Comparison of ENCODE assay signal across 10 cellular contexts in the genomic region with DNA sequence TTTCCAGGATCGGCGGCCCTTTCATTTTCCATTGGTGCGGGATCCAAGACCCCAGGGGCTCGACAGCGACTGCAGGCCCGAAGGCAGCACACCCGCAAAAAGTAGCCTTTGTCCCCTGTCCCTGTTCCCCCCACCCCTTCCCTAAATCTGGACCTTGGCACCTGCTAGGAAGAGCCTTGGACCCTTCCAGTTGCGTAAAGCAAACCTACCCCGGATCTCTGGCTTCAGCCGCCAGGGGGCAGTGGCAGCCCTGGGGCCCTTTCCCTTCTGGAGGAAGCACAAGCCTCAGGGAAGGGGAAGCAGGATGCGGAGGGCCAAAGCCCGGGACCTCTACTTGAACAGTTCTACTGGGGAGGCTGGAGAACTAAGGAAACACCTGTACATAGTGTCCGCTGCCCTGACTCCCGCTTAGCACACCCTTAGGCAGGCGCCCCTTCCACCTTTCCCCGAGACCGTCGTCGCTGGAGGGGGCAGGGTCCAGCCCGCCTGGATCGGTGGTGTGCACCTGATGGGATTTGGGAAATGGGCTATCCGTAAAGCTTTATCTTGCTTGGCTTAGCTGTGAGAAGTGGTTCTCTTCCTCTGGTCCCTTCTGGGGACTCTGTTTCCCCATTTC. TPM values are rescaled to one million over a fixed set of nuclear protein-coding genes. Genes with fewer than 3 reads are reported as not detected.
DNase-seq lines count a peak whose midpoint lies in the region; ATAC-seq, FAIRE-seq and TF ChIP-seq lines count a peak whose summit lies in the region.
"Not testable (repeated sequence)": the region's sequence is repeated elsewhere in the genome, so short reads cannot be mapped to it uniquely, and the experiment has no call there.
"Had no signal": no experiment of that assay in that cellular context is flagged by ENCODE, and none has a peak within 500 bp of the region (broad histone marks: within the 10 kb centered on the region; RNA-seq: fewer than 3 reads in every experiment).

No MANE protein-coding gene starts in this region.

- POLR2A ChIA-PET in A549 (lab: Yijun Ruan, JAX): not testable (repeated sequence)

- not testable (repeated sequence) for H3K4me1 Mint-ChIP-seq in glutamatergic neuron (ENCODE audit: low read depth, unreplicated experiment); memory B cell

- H3K4me1 ChIP-seq in A549; OCI-LY1 (ENCODE audit: insufficient read depth, low read length, severe bottlenecking); small intestine (ENCODE audit: control insufficient read depth in 2 of 2, insufficient read depth in 1 of 2, low read depth in 1 of 2, low read length in 1 of 2): not testable (repeated sequence)

- WGBS in A549 (ENCODE audit: missing lambda C conversion rate): 96% methylated on average over 15 of the region's 22 CpGs
- WGBS in small intestine, 3 donors: 69 to 83% (median 81%) methylated on average over 20 to 22 of the region's 22 CpGs

- peaks cover 31% of the 10 kb centered on the region for H3K36me3 ChIP-seq in OCI-LY1 (ENCODE audit: insufficient read depth, low read length)
- not testable (repeated sequence) for H3K36me3 ChIP-seq in small intestine (ENCODE audit: control insufficient read depth in 2 of 2, insufficient read depth in 2 of 2, low read length in 2 of 2)

- not testable (repeated sequence) for H3K9me3 ChIP-seq in A549; OCI-LY1 (ENCODE audit: low read length); small intestine (ENCODE audit: control insufficient read depth, low read depth)

- H3K4me2 ChIP-seq in A549; OCI-LY1 (ENCODE audit: low read length): not testable (repeated sequence)

- H3K9me2 ChIP-seq in OCI-LY1 (ENCODE audit: low read depth, low read length): not testable (repeated sequence)

- not testable (repeated sequence) for TF ChIP-seq CTCF in A549 (IDR thresholded peaks at IDR 0.05); coronary artery (IDR thresholded peaks at IDR 0.05)
- TF ChIP-seq CTCF in GM12865 (IDR thresholded peaks at IDR 0.05; ENCODE audit: insufficient read depth, low read depth, low read length, missing control alignments): peak; percentile 9
- peak; percentile 48 for TF ChIP-seq CTCF in OCI-LY1 (IDR thresholded peaks at IDR 0.05; ENCODE audit: low read length)
- peak; percentile 64 for TF ChIP-seq CTCF in VCaP (conservative IDR thresholded peaks at IDR 0.05)
- peak; percentile 19 for TF ChIP-seq CTCF in glutamatergic neuron (IDR thresholded peaks at IDR 0.05; ENCODE audit: partially characterized antibody, unreplicated experiment)

- H3K79me2 ChIP-seq in OCI-LY1 (ENCODE audit: insufficient read depth, low read length): not testable (repeated sequence)

- H3K9me3 Mint-ChIP-seq in glutamatergic neuron (ENCODE audit: unreplicated experiment); memory B cell: not testable (repeated sequence)

- TF ChIP-seq EP300 in A549 (IDR thresholded peaks at IDR 0.05): not testable (repeated sequence)

- DNase-seq in A549 (ENCODE audit: low read depth in 1 of 2, low spot score in 1 of 2); GM12865 (ENCODE audit: low read depth); glutamatergic neuron; memory B cell (ENCODE audit: low spot score in 2 of 2): not testable (repeated sequence)
- DNase-seq in coronary artery (ENCODE audit: low spot score): peak; percentile 47
- peak; percentile 12 for DNase-seq in small intestine

- not testable (repeated sequence) for FAIRE-seq in A549 (lab: Jason Lieb, UNC); small intestine (lab: Jason Lieb, UNC)

- not testable (repeated sequence) for H3K36me3 Mint-ChIP-seq in glutamatergic neuron (ENCODE audit: unreplicated experiment); memory B cell

- H2AFZ ChIP-seq in OCI-LY1 (ENCODE audit: low read length): not testable (repeated sequence)

- not testable (repeated sequence) for H4K20me1 ChIP-seq in OCI-LY1 (ENCODE audit: insufficient read depth, low read length)

- H3K27me3 ChIP-seq in OCI-LY1 (ENCODE audit: insufficient read depth, low read length); small intestine (ENCODE audit: control insufficient read depth in 2 of 2, insufficient read depth in 2 of 2, low read length in 2 of 2): not testable (repeated sequence)

- H3F3A ChIP-seq in OCI-LY1 (ENCODE audit: insufficient read depth, low read length): not testable (repeated sequence)

- H3K27me3 Mint-ChIP-seq in glutamatergic neuron (ENCODE audit: unreplicated experiment); memory B cell: not testable (repeated sequence)

- not testable (repeated sequence) for TF ChIP-seq POLR2A in A549 (IDR thresholded peaks at IDR 0.05; ENCODE audit: low read length)

- H3K27ac Mint-ChIP-seq in glutamatergic neuron (ENCODE audit: unreplicated experiment); memory B cell: not testable (repeated sequence)

- H3K27ac ChIP-seq in A549; OCI-LY1 (ENCODE audit: low read depth, low read length, poor library complexity, severe bottlenecking); VCaP; coronary artery; small intestine (ENCODE audit: low read depth in 1 of 2, low read length in 1 of 2): not testable (repeated sequence)

- TF ChIP-seq RAD21 in A549 (conservative IDR thresholded peaks at IDR 0.05 in 1 of 2, IDR thresholded peaks at IDR 0.05 in 1 of 2): 0 out of 5 replicates have a peak, but pooled peaks of 1 of the 2 experiments have one; percentile 15

- not testable (repeated sequence) for H3K4me3 Mint-ChIP-seq in glutamatergic neuron (ENCODE audit: unreplicated experiment); memory B cell

- ATAC-seq in A549 (peak; percentile 48 to 78), memory B cell (ENCODE audit: low read depth) (peak; percentile 19)

- not testable (repeated sequence) for H3K4me3 ChIP-seq in A549; GM12865 (ENCODE audit: low read depth, low read length); OCI-LY1 (ENCODE audit: low read depth, low read length, poor library complexity, severe bottlenecking); coronary artery; small intestine (ENCODE audit: low read depth in 1 of 2, low read length in 2 of 2)

- CTCF ChIA-PET in A549 (lab: Yijun Ruan, JAX): not testable (repeated sequence)

- H3K9ac ChIP-seq in OCI-LY1 (ENCODE audit: low read length): not testable (repeated sequence)

TF ChIP-seq in A549, 52 proteins besides CTCF, POLR2A, EP300 and RAD21:
- TF ChIP-seq SMC3 (IDR thresholded peaks at IDR 0.05): 0 out of 3 replicates have a peak, but pooled peaks have one; percentile 16

RNA-seq across cellular contexts. Expression of gene POM121, which starts 21.3 kb away (rescaled TPM):
- polyA plus RNA-seq in A549 (2011; rRNA removed) (5.9 and 9.1 TPM in 2 replicates), A549 (2017; fragmentation: RNase III; extraction: RNeasy Plus Mini Kit Qiagen cat#74134 plus additional on column Dnase treatment) (23.0 to 23.2 TPM (median 23.2 TPM) in 3 replicates), small intestine (10 to 100 TPM; 13.5 to 21.6 (median 16.3) TPM)
- 11.4 and 16.0 TPM in 2 replicates for polyA plus RNA-seq in A549 (2012; cell fraction: cytosol; rRNA removed)
- polyA plus RNA-seq in A549 (2012; cell fraction: nucleus; rRNA removed): 30.5 and 37.4 TPM in 2 replicates
- polyA minus RNA-seq in A549 (2011; rRNA and poly(A)+ RNA removed): 11.3 TPM in 2 replicates
- 50.9 TPM for total RNA-seq in glutamatergic neuron (ENCODE audit: unreplicated experiment)

RNA-seq across cellular contexts. Expression of gene TRIM74, which starts 23.0 kb away (rescaled TPM):
- 0.21 TPM in 1 of 2 replicates, not detected in the other for polyA plus RNA-seq in A549 (2011; rRNA removed)
- 0.09 TPM in 1 of 2 replicates, not detected in the other for polyA plus RNA-seq in A549 (2012; cell fraction: cytosol; rRNA removed)
- 1.4 and 2.1 TPM in 2 replicates for polyA plus RNA-seq in A549 (2012; cell fraction: nucleus; rRNA removed)
- polyA plus RNA-seq in A549 (2017; fragmentation: RNase III; extraction: RNeasy Plus Mini Kit Qiagen cat#74134 plus additional on column Dnase treatment): 0.38 to 0.76 TPM (median 0.62 TPM) in 3 replicates
- polyA minus RNA-seq in A549 (2011; rRNA and poly(A)+ RNA removed): not detected in 2 replicates
- 2.9 TPM for total RNA-seq in glutamatergic neuron (ENCODE audit: unreplicated experiment)
- polyA plus RNA-seq in small intestine: 1 to 10 TPM in 2 of 3 donors, under 1 TPM in 1; 0.46 to 1.4 (median 1.3) TPM
- total RNA-seq: A172 had no signal
- polyA plus RNA-seq: keratinocyte had no signal
